In the genomic region with DNA sequence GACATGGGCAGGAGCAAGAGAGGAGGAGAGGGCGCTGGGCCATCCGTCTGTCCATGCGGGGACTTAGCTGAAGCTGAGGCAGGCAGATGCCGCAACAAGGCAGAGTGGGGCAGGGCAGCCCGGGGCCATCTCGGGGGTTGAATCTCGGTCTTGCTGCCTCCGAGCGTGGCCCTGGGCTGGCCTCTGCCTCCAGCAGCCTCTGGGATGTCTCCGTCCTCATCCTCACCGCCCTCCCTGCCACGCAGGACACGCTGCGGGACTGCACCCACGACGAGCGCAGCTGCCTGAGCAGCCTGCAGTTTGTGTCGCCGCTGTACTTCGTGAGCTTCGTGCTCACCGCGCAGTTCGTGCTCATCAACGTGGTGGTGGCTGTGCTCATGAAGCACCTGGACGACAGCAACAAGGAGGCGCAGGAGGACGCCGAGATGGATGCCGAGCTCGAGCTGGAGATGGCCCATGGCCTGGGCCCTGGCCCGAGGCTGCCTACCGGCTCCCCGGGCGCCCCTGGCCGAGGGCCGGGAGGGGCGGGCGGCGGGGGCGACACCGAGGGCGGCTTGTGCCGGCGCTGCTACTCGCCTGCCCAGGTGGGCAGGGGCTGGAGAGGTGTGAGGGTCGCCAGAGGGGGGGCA, we compare ENCODE assay signal across 30 cellular contexts.
"Had no signal": no experiment of that assay in that cellular context is flagged by ENCODE, and none has a peak within 500 bp of the region (broad histone marks: within the 10 kb centered on the region; RNA-seq: fewer than 3 reads in every experiment).

No MANE protein-coding gene starts in this region.

- H3K9me3 ChIP-seq: adrenal gland, body of pancreas, esophagus squamous epithelium, gastroesophageal sphincter had no signal

- H3K4me3 ChIP-seq: adrenal gland, body of pancreas, esophagus squamous epithelium, gastroesophageal sphincter had no signal

- H3K27me3 ChIP-seq: adrenal gland, body of pancreas had no signal

- H3K27ac ChIP-seq: adrenal gland, body of pancreas, epithelial cell of prostate, esophagus squamous epithelium, gastroesophageal sphincter, WERI-Rb-1 had no signal

- DNase-seq: activated B cell treated with CpG ODN at 0.5 μM for 24 hours; activated CD4-positive, alpha-beta memory T cell treated with anti-CD3 and anti-CD28 coated beads for 36 hours; activated CD4-positive, alpha-beta T cell treated with anti-CD3 and anti-CD28 coated beads for 48 hours; activated CD8-positive, alpha-beta memory T cell treated with anti-CD3 and anti-CD28 coated beads, Interleukin-2, amount 10 ng/mL, durations not matched to agents 7 days and 5 days; activated CD8-positive, alpha-beta memory T cell treated with anti-CD3 and anti-CD28 coated beads, Interleukin-2, amount 50 U/mL, for 4 hours; activated CD8-positive, alpha-beta T cell treated with anti-CD3 and anti-CD28 coated beads, Interleukin-2, amount 10 ng/mL, durations not matched to agents 7 days and 5 days; activated gamma-delta T cell; activated naive CD4-positive, alpha-beta T cell; activated naive CD4-positive, alpha-beta T cell treated with anti-CD3 and anti-CD28 coated beads, Interleukin-2, amount 50 U/mL, for 16 hours; activated naive CD8-positive, alpha-beta T cell treated with anti-CD3 and anti-CD28 coated beads for 36 hours; activated naive CD8-positive, alpha-beta T cell treated with anti-CD3 and anti-CD28 coated beads, Interleukin-2, amount 50 U/mL, for 24 hours; activated T-cell treated with anti-CD3 and anti-CD28 coated beads, Interleukin-2, amount 50 U/mL, for 1 hour; activated T-cell treated with anti-CD3 and anti-CD28 coated beads, Interleukin-2, amount 50 U/mL, for 72 hours; adrenal gland; amygdala; aorta; body of pancreas; caudate nucleus; cortex of kidney; dermis blood vessel endothelial cell; effector CD4-positive, alpha-beta T cell; esophagus squamous epithelium; foreskin melanocyte; head of caudate nucleus; T-helper 1 cell; T-helper 17 cell; T1000; WERI-Rb-1 had no signal

- H3K4me1 ChIP-seq: adrenal gland, body of pancreas, esophagus squamous epithelium, gastroesophageal sphincter had no signal

- H3K36me3 ChIP-seq: adrenal gland, esophagus squamous epithelium, gastroesophageal sphincter, WERI-Rb-1 had no signal
